Comparison of ENCODE assay signal across 26 cellular contexts in the genomic region with DNA sequence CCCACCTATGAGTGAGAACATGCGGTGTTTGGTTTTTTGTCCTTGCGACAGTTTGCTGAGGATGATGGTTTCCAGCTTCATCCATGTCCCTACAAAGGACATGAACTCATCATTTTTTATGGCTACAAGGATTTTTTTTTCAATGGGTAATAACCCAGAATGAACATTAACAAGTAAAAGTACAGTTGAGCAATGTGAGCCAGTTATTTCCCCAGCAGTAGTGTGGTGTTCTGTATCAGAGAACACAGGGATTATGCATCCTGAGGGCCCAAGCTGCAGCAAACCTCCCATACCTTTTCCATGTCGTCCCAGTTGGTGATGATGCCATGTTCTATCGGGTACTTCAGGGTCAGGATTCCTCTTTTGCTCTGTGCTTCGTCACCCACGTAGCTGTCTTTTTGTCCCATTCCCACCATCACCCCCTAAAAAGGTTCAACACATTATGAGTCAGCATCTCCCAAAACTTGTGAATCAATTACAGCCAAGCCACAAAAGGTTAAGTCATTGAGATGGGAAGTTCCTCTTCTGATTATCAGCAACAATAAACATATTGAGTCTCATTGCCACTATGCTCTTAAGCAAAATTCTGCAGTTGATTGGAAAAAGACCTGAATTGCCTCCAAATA. TPM values are rescaled to one million over a fixed set of nuclear protein-coding genes. Genes with fewer than 3 reads are reported as not detected.
A peak's percentile ranks its signal among the peaks of the same experiment; 100 is the strongest.
DNase-seq lines count a peak whose midpoint lies in the region; ATAC-seq and TF ChIP-seq lines count a peak whose summit lies in the region.
"Had no signal": no experiment of that assay in that cellular context is flagged by ENCODE, and none has a peak within 500 bp of the region (broad histone marks: within the 10 kb centered on the region; RNA-seq: fewer than 3 reads in every experiment).

No MANE protein-coding gene starts in this region.

- peak overlapping the region; percentile 51 to 84 for H3K4me3 ChIP-seq in ascending aorta
- peak overlapping the region in 1 of 2 donors; percentile 7 for H3K4me3 ChIP-seq in muscle layer of duodenum (ENCODE audit: low read depth in 1 of 2, low read length in 2 of 2)
- peak overlapping the region; percentile 95 for H3K4me3 ChIP-seq in thoracic aorta
- no peak overlapping the region for H3K4me3 ChIP-seq in tibial nerve
- H3K4me3 ChIP-seq: BLaER1 treated with 17β-estradiol and CSF1 and Interleukin-3, amounts not matched to agents 10 nM and 100 nM; GM12878; HAP-1; pancreas had no signal

- intact Hi-C loops in ascending aorta (cut with DNase I) = no loop called here

- no peak for TF ChIP-seq CTCF in ascending aorta (IDR thresholded peaks at IDR 0.05)
- TF ChIP-seq CTCF in thoracic aorta (IDR thresholded peaks at IDR 0.05) = no peak
- no peak for TF ChIP-seq CTCF in tibial nerve (IDR thresholded peaks at IDR 0.05)

- H3K9me3 ChIP-seq in ascending aorta (no peaks in the 10 kb centered on the region), muscle layer of duodenum (ENCODE audit: control insufficient read depth in 1 of 2, low read length in 2 of 2) (no peaks in the 10 kb centered on the region), thoracic aorta (no peaks in the 10 kb centered on the region), tibial nerve (no peaks in the 10 kb centered on the region)
- H3K9me3 ChIP-seq: BLaER1 treated with 17β-estradiol and CSF1 and Interleukin-3, amounts not matched to agents 10 nM and 100 nM; HAP-1; pancreas had no signal

- H3K4me1 ChIP-seq in ascending aorta (peaks cover 15 to 36% of the 10 kb centered on the region in 2 donors), muscle layer of duodenum (ENCODE audit: control insufficient read depth in 1 of 2, insufficient read depth in 2 of 2, low read length in 2 of 2) (peaks cover under 1 to 40% of the 10 kb centered on the region in 2 donors), thoracic aorta (ENCODE audit: control insufficient read depth in 1 of 2, low read depth in 2 of 2) (peaks cover 22 to 51% of the 10 kb centered on the region in 2 donors), tibial nerve (peaks cover 0 to 22% (median 10%) of the 10 kb centered on the region in 4 donors)
- H3K4me1 ChIP-seq: HAP-1, pancreas had no signal

- H3K27me3 ChIP-seq in ascending aorta = no peaks in the 10 kb centered on the region
- no peaks in the 10 kb centered on the region for H3K27me3 ChIP-seq in muscle layer of duodenum (ENCODE audit: low read depth, low read length)
- H3K27me3 ChIP-seq in thoracic aorta (replicated peaks; ENCODE audit: insufficient read depth) = no peaks in the 10 kb centered on the region
- no peaks in the 10 kb centered on the region for H3K27me3 ChIP-seq in tibial nerve
- H3K27me3 ChIP-seq: pancreas had no signal

- TF ChIP-seq POLR2A in tibial nerve (IDR thresholded peaks at IDR 0.05) = no peak

- peak; percentile 6 for DNase-seq in HT1080 (ENCODE audit: low read depth)
- DNase-seq in ascending aorta (ENCODE audit: low spot score in 2 of 2) = no peak
- no peak for DNase-seq in thoracic aorta (ENCODE audit: low spot score)
- no peak for DNase-seq in cerebellum (ENCODE audit: low spot score)
- DNase-seq in tibial nerve (ENCODE audit: low spot score in 2 of 2) = no peak
- no peak for DNase-seq in substantia nigra (lab: John Stamatoyannopoulos, UW)
- DNase-seq: activated CD4-positive, alpha-beta T cell treated with anti-CD3 and anti-CD28 coated beads, Interleukin-2, amount 50 U/mL, for 1 hour; activated naive CD4-positive, alpha-beta T cell treated with anti-CD3 and anti-CD28 coated beads, Interleukin-2, amount 10 ng/mL, durations not matched to agents 7 days and 5 days; caudate nucleus; DND-41; left colon; mesendoderm; naive B cell; NCI-H1105; NCI-H1930; NCI-H526; pancreas; RPMI8226; stimulated activated CD4-positive, alpha-beta T cell treated with anti-CD3 and anti-CD28 coated beads, Interleukin-15, amount 100 ng/mL, for 24 hours had no signal

- peaks cover 70 to 91% of the 10 kb centered on the region in 2 donors for H3K36me3 ChIP-seq in ascending aorta
- peaks cover 8 to 25% of the 10 kb centered on the region in 2 donors for H3K36me3 ChIP-seq in muscle layer of duodenum (ENCODE audit: control insufficient read depth in 1 of 2, insufficient read depth in 2 of 2, low read length in 2 of 2)
- H3K36me3 ChIP-seq in thoracic aorta = peaks cover 75% of the 10 kb centered on the region
- H3K36me3 ChIP-seq in tibial nerve = peaks cover 0 to 9% (median 0%) of the 10 kb centered on the region in 3 donors
- H3K36me3 ChIP-seq: HAP-1, pancreas had no signal

- no peak for ATAC-seq in thoracic aorta (ENCODE audit: insufficient number of reproducible peaks, low FRiP score, low read depth)
- ATAC-seq: GM12878, HepG2, left colon, pancreas, sciatic nerve had no signal

- H3K27ac ChIP-seq in ascending aorta (peak overlapping the region in 1 of 2 donors; percentile 43), muscle layer of duodenum (ENCODE audit: low read length) (peak overlapping the region; percentile 17), thoracic aorta (peak overlapping the region; percentile 95 to 99), tibial nerve (no peak overlapping the region), substantia nigra (ENCODE audit: low read depth, low read length, poor library complexity, severe bottlenecking) (no peak overlapping the region)
- H3K27ac ChIP-seq: BLaER1 treated with 17β-estradiol and CSF1 and Interleukin-3, amounts not matched to agents 10 nM and 100 nM; HL-60; pancreas had no signal

- TF ChIP-seq EP300 in tibial nerve (IDR thresholded peaks at IDR 0.05) = no peak

- 72 to 85% methylated on average over 6 of the region's 6 CpGs for WGBS in tibial nerve, 2 donors

RNA-seq across cellular contexts. Expression of gene ACTA2, which starts 5.5 kb away (rescaled TPM):
- 14.1 and 23.6 TPM in 2 replicates for total RNA-seq in HT1080 (2014; rRNA removed; shearing (Covaris generic))
- 49.3 and 55.0 TPM in 2 replicates for polyA plus RNA-seq in HT1080 (2015; cell fraction: cytosol; rRNA removed)
- 55.6 and 58.1 TPM in 2 replicates for polyA plus RNA-seq in HT1080 (2015; cell fraction: nucleus; rRNA removed)
- total RNA-seq in ascending aorta (5,316 TPM), thoracic aorta (over 10,000 TPM in 1 of 2 donors, 1,000 to 10,000 TPM in 1; 4,797 to 12,240 TPM), cerebellum (13.2 TPM), tibial nerve (100 to 1,000 TPM; 340 to 708 (median 458) TPM)

RNA-seq across cellular contexts. Expression of gene FAS, which starts 43.5 kb away (rescaled TPM):
- 26.6 and 29.9 TPM in 2 replicates for total RNA-seq in HT1080 (2014; rRNA removed; shearing (Covaris generic))
- polyA plus RNA-seq in HT1080 (2015; cell fraction: cytosol; rRNA removed) = 31.7 TPM in 2 replicates
- polyA plus RNA-seq in HT1080 (2015; cell fraction: nucleus; rRNA removed) = 49.0 and 53.8 TPM in 2 replicates
- total RNA-seq in ascending aorta (10.5 TPM), thoracic aorta (10 to 100 TPM; 24.0 to 32.6 TPM), cerebellum (3.1 TPM), tibial nerve (10 to 100 TPM; 18.4 to 32.2 (median 20.9) TPM)

Comparison
In these comparisons a context has a peak if more than half of its experiments do, and no peak if none do; other contexts are left out.
1. H3K27ac ChIP-seq: peak in muscle layer of duodenum (single experiment) and thoracic aorta (2 of 2); none in tibial nerve (0 of 4) and substantia nigra (single experiment).
2. H3K4me3 ChIP-seq: peak in ascending aorta (2 of 2) and thoracic aorta (single experiment); none in tibial nerve (0 of 4).
3. RNA of gene ACTA2, which starts 5.5 kb away (total RNA-seq): 4,797 to 12,240 TPM in thoracic aorta, 5,316 TPM in ascending aorta (single experiment) and 340 to 708 TPM in tibial nerve; 14.1 to 23.6 TPM in HT1080 and 13.2 TPM in cerebellum (single experiment); every median in the first group is over 10 times any median in the second.